Comparison of ENCODE assay signal across 9 cellular contexts in genomic region chr14:104639889-104640548, GRCh38. TPM values are rescaled to one million over a fixed set of nuclear protein-coding genes. Genes with fewer than 3 reads are reported as not detected.
DNase-seq lines count a peak whose midpoint lies in the region; ATAC-seq and TF ChIP-seq lines count a peak whose summit lies in the region.
"Had no signal": no experiment of that assay in that cellular context is flagged by ENCODE, and none has a peak within 500 bp of the region (broad histone marks: within the 10 kb centered on the region; RNA-seq: fewer than 3 reads in every experiment).

No MANE protein-coding gene starts in this region.

- H3K9me3 ChIP-seq in neuronal stem cell (replicated peaks in 1 of 2; ENCODE audit: control insufficient read depth in 2 of 2, insufficient read depth in 1 of 2, low read depth in 1 of 2, low read length in 2 of 2) = peaks cover 0 to under 1% of the 10 kb centered on the region in 2 donors

- peak overlapping the region; percentile 4 for H3K18ac ChIP-seq in neuronal stem cell (ENCODE audit: low read length)

- peak; percentile 27 for DNase-seq in Caki2 (ENCODE audit: low read depth)
- peak; percentile 51 for DNase-seq in HT1080 (ENCODE audit: low read depth)
- peak; percentile 63 for DNase-seq in OCI-M1 (lab: John Stamatoyannopoulos, UW)
- peak; percentile 17 for DNase-seq in activated T-helper 9 cell treated with anti-CD3 and anti-CD28 coated beads, Interleukin-2, amount 50 U/mL, for 16 hours (ENCODE audit: low read depth)
- DNase-seq in foreskin fibroblast = peak; percentile 34 to 79
- DNase-seq in neuronal stem cell (ENCODE audit: low spot score) = peak; percentile 70

- no peak overlapping the region for H3K9ac ChIP-seq in neuronal stem cell (ENCODE audit: low read depth, low read length, poor library complexity)

- H2BK15ac ChIP-seq in neuronal stem cell (ENCODE audit: low read length) = peak overlapping the region; percentile 2

- TF ChIP-seq CTCF in foreskin fibroblast (IDR thresholded peaks at IDR 0.05; ENCODE audit: low read depth, low read length) = peak; percentile 90

- no peaks in the 10 kb centered on the region for H3K36me3 ChIP-seq in neuronal stem cell (replicated peaks in 1 of 2; ENCODE audit: control insufficient read depth in 2 of 2, insufficient read depth in 2 of 2, low read length in 2 of 2)

- no peak overlapping the region for H4K91ac ChIP-seq in neuronal stem cell (ENCODE audit: low read depth, low read length, poor library complexity)

- H2BK120ac ChIP-seq in neuronal stem cell (ENCODE audit: low read depth, low read length) = peak overlapping the region; percentile 2

- no CpG with 5 or more reads among the region's 24 CpGs for WGBS in neuronal stem cell (ENCODE audit: extremely low coverage in 2 of 2, insufficient read length in 2 of 2, insufficient replicate concordance in 1 of 2), 2 donors

- peaks cover 0 to 8% of the 10 kb centered on the region in 2 donors for H3K4me1 ChIP-seq in neuronal stem cell (ENCODE audit: control insufficient read depth in 2 of 2, insufficient read depth in 1 of 2, low read depth in 1 of 2, low read length in 2 of 2)

- no peaks in the 10 kb centered on the region for H3K79me1 ChIP-seq in neuronal stem cell (ENCODE audit: low read depth, low read length)

- ATAC-seq in HG03045 (IDR thresholded peaks at IDR 0.05; ENCODE audit: unreplicated experiment) (no peak), GM21619 (IDR thresholded peaks at IDR 0.05; ENCODE audit: unreplicated experiment) (no peak)

- peaks cover 0 to 35% (median 0%) of the 10 kb centered on the region in 3 experiments for H3K27me3 ChIP-seq in neuronal stem cell (ENCODE audit: control insufficient read depth in 3 of 3, insufficient read depth in 3 of 3, low read depth in 1 of 3, low read length in 3 of 3)

- H3K14ac ChIP-seq in neuronal stem cell (ENCODE audit: low read length) = no peak overlapping the region

- peak overlapping the region; percentile 40 for H3K23ac ChIP-seq in neuronal stem cell (ENCODE audit: low read depth, low read length, poor library complexity)

- in situ Hi-C loops in Caki2 (cut with HindIII; ENCODE audit: low pct_unique_long_range_greater_than_20kb, low sequenced_read_pairs) = no loop called here

- peak overlapping the region; percentile 90 for H2AK5ac ChIP-seq in neuronal stem cell (ENCODE audit: low read depth, low read length)

- H3K4me3 ChIP-seq in foreskin fibroblast (ENCODE audit: low read depth in 1 of 2, low read length in 2 of 2) = no peak overlapping the region
- H3K4me3 ChIP-seq in neuronal stem cell (ENCODE audit: low read length in 2 of 2) = no peak overlapping the region

- peak overlapping the region; percentile 31 for H2BK12ac ChIP-seq in neuronal stem cell (ENCODE audit: low read length)

- H3K4me2 ChIP-seq in neuronal stem cell (ENCODE audit: insufficient read depth, low read length, poor library complexity, severe bottlenecking) = no peak overlapping the region

- no peak overlapping the region for H4K8ac ChIP-seq in neuronal stem cell (ENCODE audit: low read depth, low read length)

- H2BK5ac ChIP-seq in neuronal stem cell (ENCODE audit: low read length) = no peak overlapping the region

- H3K27ac ChIP-seq in neuronal stem cell (replicated peaks; ENCODE audit: low read length) = no peak overlapping the region

- peak overlapping the region; percentile 76 for H2AFZ ChIP-seq in neuronal stem cell (ENCODE audit: low read length)

- H3K4ac ChIP-seq in neuronal stem cell (ENCODE audit: low read length) = no peak overlapping the region

RNA-seq across cellular contexts. Expression of gene TMEM179, which starts 35.4 kb away (rescaled TPM):
- total RNA-seq in Caki2 (2014; rRNA removed; shearing (Covaris generic); ENCODE audit: low replicate concordance) = 3.1 and 8.1 TPM in 2 replicates
- 0.34 TPM in 1 of 2 replicates, not detected in the other for total RNA-seq in HT1080 (2014; rRNA removed; shearing (Covaris generic))
- polyA plus RNA-seq in HT1080 (2015; cell fraction: cytosol; rRNA removed) = 0.36 TPM in 1 of 2 replicates, not detected in the other
- 0.35 and 0.58 TPM in 2 replicates for polyA plus RNA-seq in HT1080 (2015; cell fraction: nucleus; rRNA removed)
- 3.0 TPM for polyA plus RNA-seq in neuronal stem cell (2013, experiment 1 of 2)
- polyA plus RNA-seq in neuronal stem cell (2013, experiment 2 of 2) = 2.8 TPM
- total RNA-seq: subcutaneous adipose tissue had no signal

RNA-seq across cellular contexts. Expression of gene INF2, which starts 49.4 kb away (rescaled TPM):
- 21.6 and 40.7 TPM in 2 replicates for total RNA-seq in Caki2 (2014; rRNA removed; shearing (Covaris generic); ENCODE audit: low replicate concordance)
- total RNA-seq in HT1080 (2014; rRNA removed; shearing (Covaris generic)) = 57.7 and 80.0 TPM in 2 replicates
- 36.7 and 39.1 TPM in 2 replicates for polyA plus RNA-seq in HT1080 (2015; cell fraction: cytosol; rRNA removed)
- 100 and 119 TPM in 2 replicates for polyA plus RNA-seq in HT1080 (2015; cell fraction: nucleus; rRNA removed)
- 19.0 TPM for polyA plus RNA-seq in neuronal stem cell (2013, experiment 1 of 2)
- 19.6 TPM for polyA plus RNA-seq in neuronal stem cell (2013, experiment 2 of 2)

Comparison
In these comparisons a context has a peak if more than half of its experiments do, and no peak if none do; other contexts are left out.
1. DNase-seq: peak in every context shown above with its lines; median percentile 70 in neuronal stem cell; 63 in OCI-M1; 56 in foreskin fibroblast; 51 in HT1080; 27 in Caki2; 17 in activated T-helper 9 cell treated with anti-CD3 and anti-CD28 coated beads, Interleukin-2, amount 50 U/mL, for 16 hours.